In the genomic region with DNA sequence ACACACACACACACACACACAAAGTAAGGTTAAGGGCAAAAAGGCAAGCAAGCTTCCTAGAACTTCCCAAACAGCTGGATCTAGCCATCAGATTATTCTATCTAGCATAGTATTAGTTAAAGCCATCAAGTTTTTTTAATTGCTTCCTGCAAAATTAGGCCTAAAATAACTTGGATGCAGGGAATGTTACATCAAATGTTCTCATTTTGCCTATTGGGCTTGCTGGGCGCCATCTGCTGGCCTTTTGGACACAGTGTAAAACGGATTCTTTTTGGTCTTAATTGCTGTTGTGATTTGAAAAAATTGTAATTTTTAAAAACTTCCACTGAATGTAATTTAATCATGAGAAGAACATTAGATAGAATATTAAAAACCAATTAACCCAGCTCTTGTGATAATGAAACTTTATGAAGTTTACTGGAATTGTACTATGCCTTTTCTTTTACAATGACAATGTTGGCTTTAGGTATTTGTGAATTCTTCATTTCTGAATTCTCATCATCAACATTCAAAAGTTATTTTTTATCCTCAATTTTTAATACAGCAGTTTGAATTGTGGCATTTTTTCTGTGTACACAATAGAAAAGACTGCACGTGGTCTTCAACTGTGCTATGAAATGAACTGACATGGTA, we compare ENCODE assay signal across 8 cellular contexts. TPM values are rescaled to one million over a fixed set of nuclear protein-coding genes. Genes with fewer than 3 reads are reported as not detected.
DNase-seq lines count a peak whose midpoint lies in the region; ATAC-seq and TF ChIP-seq lines count a peak whose summit lies in the region.

No MANE protein-coding gene starts in this region.

- H4K8ac ChIP-seq in mesenchymal stem cell (ENCODE audit: low read length) = no peak overlapping the region

- H3K23ac ChIP-seq in mesenchymal stem cell (ENCODE audit: low read length in 2 of 2) = no peak overlapping the region

- H2BK120ac ChIP-seq in mesenchymal stem cell (ENCODE audit: low read depth, low read length) = no peak overlapping the region

- TF ChIP-seq POLR2A in NB4 (IDR thresholded peaks at IDR 0.05; ENCODE audit: extremely low read depth, insufficient read length) = no peak
- no peak for TF ChIP-seq POLR2A in transverse colon (IDR thresholded peaks at IDR 0.05)

- H3K9me3 ChIP-seq in mesenchymal stem cell (ENCODE audit: control insufficient read depth, low read length) (no peaks in the 10 kb centered on the region), transverse colon (no peaks in the 10 kb centered on the region)

- no peak overlapping the region for H2BK5ac ChIP-seq in mesenchymal stem cell (ENCODE audit: low read depth, low read length, poor library complexity, severe bottlenecking)

- H3K4me2 ChIP-seq in mesenchymal stem cell (ENCODE audit: low read length, poor library complexity, severe bottlenecking) = no peak overlapping the region

- H3K4me1 ChIP-seq in mesenchymal stem cell (ENCODE audit: control insufficient read depth, insufficient read depth, low read depth, low read length) (peaks cover 1% of the 10 kb centered on the region), transverse colon (peaks cover 6 to 35% (median 13%) of the 10 kb centered on the region in 4 donors)

- intact Hi-C loops in transverse colon (cut with DNase I; ENCODE audit: low total_unique reads) = loop anchor here (5.0 kb wide), 1 partner anchor 450 kb away; no protein-coding TSS in a partner anchor

- peaks cover 4 to 6% of the 10 kb centered on the region in 2 experiments for H3K36me3 ChIP-seq in mesenchymal stem cell (ENCODE audit: control insufficient read depth in 1 of 2, insufficient read depth in 2 of 2, low read depth in 1 of 2, low read length in 2 of 2)
- H3K36me3 ChIP-seq in transverse colon = peaks cover 0 to 4% (median 0%) of the 10 kb centered on the region in 4 donors

- no peak overlapping the region for H4K91ac ChIP-seq in mesenchymal stem cell (ENCODE audit: low read length)

- TF ChIP-seq EP300 in transverse colon (IDR thresholded peaks at IDR 0.05; ENCODE audit: low read depth) = no peak

- TF ChIP-seq CTCF in NB4 (IDR thresholded peaks at IDR 0.05; ENCODE audit: low read depth, low read length) (peak; percentile 88), VCaP (conservative IDR thresholded peaks at IDR 0.05) (peak; percentile 95), transverse colon (IDR thresholded peaks at IDR 0.05) (peak; percentile 55 to 76 (median 71))

- no peak overlapping the region for H3K18ac ChIP-seq in mesenchymal stem cell (ENCODE audit: low read depth in 1 of 2, low read length in 2 of 2)

- 56% methylated on average over 2 of the region's 3 CpGs for whole genome bisulfite sequencing in mesenchymal stem cell
- 30 to 33% methylated on average over 3 of the region's 3 CpGs for WGBS in transverse colon (ENCODE audit: low coverage in 1 of 2), 2 donors

- no peak overlapping the region for H3K4me3 ChIP-seq in NB4 (ENCODE audit: low read depth, low read length)
- no peak overlapping the region for H3K4me3 ChIP-seq in mesenchymal stem cell (ENCODE audit: insufficient read depth in 1 of 2, low read depth in 1 of 2, low read length in 2 of 2)
- no peak overlapping the region for H3K4me3 ChIP-seq in transverse colon

- peaks cover 25% of the 10 kb centered on the region for H3K79me1 ChIP-seq in mesenchymal stem cell (replicated peaks; ENCODE audit: low read length, poor library complexity, severe bottlenecking)

- H3K9ac ChIP-seq in mesenchymal stem cell (ENCODE audit: low read length) = peak overlapping the region; percentile 9

- H2BK12ac ChIP-seq in mesenchymal stem cell (ENCODE audit: low read length in 2 of 2) = no peak overlapping the region

- no peak overlapping the region for H3K4ac ChIP-seq in mesenchymal stem cell (ENCODE audit: low read depth in 1 of 2, low read length in 2 of 2)

- no peak overlapping the region for H2BK15ac ChIP-seq in mesenchymal stem cell (ENCODE audit: low read depth, poor library complexity, severe bottlenecking)

- no peak overlapping the region for H2AFZ ChIP-seq in mesenchymal stem cell (ENCODE audit: low read depth, low read length)

- H3K27ac ChIP-seq in VCaP = no peak overlapping the region
- H3K27ac ChIP-seq in mesenchymal stem cell (ENCODE audit: low read length, poor library complexity, severe bottlenecking) = no peak overlapping the region
- no peak overlapping the region for H3K27ac ChIP-seq in transverse colon

- H3K14ac ChIP-seq in mesenchymal stem cell (ENCODE audit: low read length in 2 of 2) = no peak overlapping the region

- H3K27me3 ChIP-seq in mesenchymal stem cell (ENCODE audit: control insufficient read depth in 1 of 2, insufficient read depth in 1 of 2, low read length in 2 of 2) (no peaks in the 10 kb centered on the region), transverse colon (no peaks in the 10 kb centered on the region)

- in situ Hi-C loops in transverse colon (cut with MboI; ENCODE audit: low pct_ligation_motif_present in 1 of 4, low pct_unique_long_range_greater_than_20kb in 1 of 4, low sequenced_read_pairs in 3 of 4) = loop anchor here in 3 of 4 donors (5.0 to 25.0 kb wide), 3 partner anchors 440 to 450 kb away; no protein-coding TSS in a partner anchor

- DNase-seq in NCI-H510A treated with DMSO at 0.1 percent for 48 hours (lab: John Stamatoyannopoulos, UW) (peak; percentile 36), NCI-H510A (lab: John Stamatoyannopoulos, UW) (no peak), NB4 (ENCODE audit: low read depth) (peak; percentile 55), mesenchymal stem cell (peak; percentile 80), transverse colon (peak; percentile 41)
- DNase-seq in effector CD4-positive, alpha-beta T cell = peak; percentile 37

- ATAC-seq in GM19452 (IDR thresholded peaks at IDR 0.05; ENCODE audit: unreplicated experiment) = no peak

- H2AK5ac ChIP-seq in mesenchymal stem cell (ENCODE audit: low read length, severe bottlenecking) = no peak overlapping the region

RNA-seq across cellular contexts. Expression of gene MKKS, which starts 6.8 kb away (rescaled TPM):
- polyA plus RNA-seq in mesenchymal stem cell (2013, experiment 1 of 2) = 8.4 TPM
- 9.5 TPM for polyA plus RNA-seq in mesenchymal stem cell (2013, experiment 2 of 2)
- total RNA-seq in transverse colon = 10 to 100 TPM in 3 of 4 donors, under 1 TPM in 1; 0.80 to 22.5 (median 17.6) TPM

RNA-seq across cellular contexts. Expression of gene SLX4IP, which starts 7.9 kb away (rescaled TPM):
- polyA plus RNA-seq in mesenchymal stem cell (2013, experiment 1 of 2) = 1.6 TPM
- polyA plus RNA-seq in mesenchymal stem cell (2013, experiment 2 of 2) = 1.6 TPM
- total RNA-seq in transverse colon = 1 to 10 TPM; 5.4 to 8.4 (median 7.5) TPM
